In genomic region chr13:77698211-77699058, GRCh38 we compare ENCODE assay signal across 8 cellular contexts. TPM values are rescaled to one million over a fixed set of nuclear protein-coding genes. Genes with fewer than 3 reads are reported as not detected.
A peak's percentile ranks its signal among the peaks of the same experiment; 100 is the strongest.
DNase-seq lines count a peak whose midpoint lies in the region; TF ChIP-seq lines count a peak whose summit lies in the region.

No MANE protein-coding gene starts in this region.

- H2BK15ac ChIP-seq in H9 (ENCODE audit: low read depth, low read length) = no peak overlapping the region

- H3F3A ChIP-seq in MM.1S (ENCODE audit: insufficient read depth, low read length) = peaks cover 20% of the 10 kb centered on the region

- H3K27me3 Mint-ChIP-seq in H9 (ENCODE audit: low read depth) = peaks cover 16% of the 10 kb centered on the region

- no peak overlapping the region for H3K4ac ChIP-seq in H9 (ENCODE audit: low read depth, low read length)

- H3K9me3 ChIP-seq in H9 (ENCODE audit: control insufficient read depth, low read depth, low read length) (no peaks in the 10 kb centered on the region), MM.1S (replicated peaks; ENCODE audit: insufficient read depth, low read length) (no peaks in the 10 kb centered on the region)

- no peak overlapping the region for H4K5ac ChIP-seq in H9 (ENCODE audit: insufficient read length, low read depth, low read length)

- H3K9ac ChIP-seq in H9 (ENCODE audit: extremely low read depth, insufficient read length, low read length) (peak overlapping the region; percentile 77), MM.1S (ENCODE audit: low read length) (peak overlapping the region; percentile 72)

- no peak overlapping the region for H4K91ac ChIP-seq in H9 (ENCODE audit: insufficient read length, low read depth, low read length)

- H2BK12ac ChIP-seq in H9 (ENCODE audit: insufficient read length, low read depth, low read length) = no peak overlapping the region

- no peak overlapping the region for H2BK20ac ChIP-seq in H9 (ENCODE audit: low read depth, low read length, poor library complexity, severe bottlenecking)

- H2BK120ac ChIP-seq in H9 (ENCODE audit: low read depth, low read length, poor library complexity, severe bottlenecking) = no peak overlapping the region

- H3K56ac ChIP-seq in H9 (ENCODE audit: insufficient read length, low read depth, low read length) = no peak overlapping the region

- H3K14ac ChIP-seq in H9 (ENCODE audit: insufficient read depth, low read length) = peak overlapping the region; percentile 29; the same call in 1 of the 2 replicates

- WGBS in H9 (ENCODE audit: extremely low coverage, insufficient read length, low lambda C conversion rate) = no CpG with 5 or more reads among the region's 74 CpGs

- H3K4me3 Mint-ChIP-seq in H9 = peak overlapping the region; percentile 86 to 100

- H3K4me2 ChIP-seq in H9 (ENCODE audit: insufficient read depth, insufficient read length, low read length) = peak overlapping the region; percentile 99
- peak overlapping the region; percentile 93 for H3K4me2 ChIP-seq in MM.1S (ENCODE audit: low read depth, low read length)

- DNase-seq in GM12864 (ENCODE audit: low read depth) = no peak
- peak; percentile 57 for DNase-seq in H9
- DNase-seq in MM.1S = peak; percentile 67
- DNase-seq in activated CD4-positive, CD25-positive, alpha-beta regulatory T cell treated with anti-CD3 and anti-CD28 coated beads, Interleukin-2, amount 50 U/mL, for 72 hours = peak; percentile 49
- DNase-seq in cerebellum (ENCODE audit: low spot score) = peak; percentile 41
- DNase-seq in left kidney (ENCODE audit: low read depth, low spot score) = peak; percentile 81
- DNase-seq in stimulated activated CD4-positive, alpha-beta T cell treated with anti-CD3 and anti-CD28 coated beads, Interleukin-2, amount 100 ng/mL, for 24 hours = peak; percentile 48 to 53
- DNase-seq in NCI-H2107 (lab: John Stamatoyannopoulos, UW) = no peak

- H3K18ac ChIP-seq in H9 (ENCODE audit: insufficient read length, low read depth, low read length) = no peak overlapping the region

- H3K27me3 ChIP-seq in H9 (ENCODE audit: insufficient read depth, low read length) (no peaks in the 10 kb centered on the region), MM.1S (replicated peaks; ENCODE audit: insufficient read depth, low read length) (no peaks in the 10 kb centered on the region)

- H2AK5ac ChIP-seq in H9 (ENCODE audit: insufficient read length, low read length) = no peak overlapping the region

- no peaks in the 10 kb centered on the region for H4K20me1 ChIP-seq in H9 (ENCODE audit: control insufficient read depth, insufficient read depth, insufficient read length)
- no peaks in the 10 kb centered on the region for H4K20me1 ChIP-seq in MM.1S (ENCODE audit: insufficient read depth, low read length)

- no peak overlapping the region for H2BK5ac ChIP-seq in H9 (ENCODE audit: insufficient read length, low read length)

- H3K79me2 ChIP-seq in H9 (ENCODE audit: insufficient read depth, low read length) (peaks cover 8% of the 10 kb centered on the region; the same call in 1 of the 2 replicates), MM.1S (ENCODE audit: low read length) (peaks cover 47% of the 10 kb centered on the region)

- no peaks in the 10 kb centered on the region for H3K36me3 ChIP-seq in MM.1S (replicated peaks; ENCODE audit: insufficient read depth, low read length)

- H2AFZ ChIP-seq in H9 (ENCODE audit: low read length) = no peak overlapping the region
- H2AFZ ChIP-seq in MM.1S (ENCODE audit: low read length) = peak overlapping the region; percentile 64

- peak overlapping the region; percentile 84 for H3K4me3 ChIP-seq in GM12864 (ENCODE audit: low read depth, low read length)
- H3K4me3 ChIP-seq in MM.1S (ENCODE audit: low read length) = peak overlapping the region; percentile 96

- no peaks in the 10 kb centered on the region; a peak in 2 of 5 replicates for H3K9me3 Mint-ChIP-seq in H9

- no peak overlapping the region for H3T11ph ChIP-seq in H9 (ENCODE audit: low read length)

- no peak overlapping the region for H3K23ac ChIP-seq in H9 (ENCODE audit: insufficient read length, low read depth, low read length)

- no peak overlapping the region for H4K8ac ChIP-seq in H9 (replicated peaks; ENCODE audit: insufficient read length, low read depth, low read length)

- H3K27ac Mint-ChIP-seq in H9 = peak overlapping the region in 2 of 3 experiments; percentile 40 to 98; a peak in 5 of 7 replicates

- TF ChIP-seq CTCF in GM12864 (IDR thresholded peaks at IDR 0.05; ENCODE audit: low read depth, low read length, missing control alignments) (peak; percentile 4), H9 (conservative IDR thresholded peaks at IDR 0.05) (peak; percentile 37; the same call in 2 of the 3 replicates), MM.1S (IDR thresholded peaks at IDR 0.05; ENCODE audit: low read length) (no peak)

- H3K9me2 ChIP-seq in MM.1S (replicated peaks; ENCODE audit: insufficient read depth, low read length) = no peaks in the 10 kb centered on the region

- peaks cover 2% of the 10 kb centered on the region; the same call in 1 of the 2 replicates for H3K4me1 ChIP-seq in H9 (ENCODE audit: insufficient read depth, low read length)
- H3K4me1 ChIP-seq in MM.1S (ENCODE audit: low read length) = peaks cover 26% of the 10 kb centered on the region

- H3K79me1 ChIP-seq in H9 (ENCODE audit: insufficient read depth, low read depth, low read length, poor library complexity, severe bottlenecking) = no peaks in the 10 kb centered on the region

- peaks cover 5% of the 10 kb centered on the region for H3K23me2 ChIP-seq in H9 (ENCODE audit: insufficient read length, low read depth, low read length, poor library complexity, severe bottlenecking)

- peaks cover 2 to 3% (median 3%) of the 10 kb centered on the region in 3 experiments; a peak in 5 of 7 replicates for H3K36me3 Mint-ChIP-seq in H9 (ENCODE audit: insufficient read depth in 1 of 3, low read depth in 3 of 3)

- peaks cover 31 to 36% of the 10 kb centered on the region in 2 experiments for H3K4me1 Mint-ChIP-seq in H9

- H3K27ac ChIP-seq in H9 (ENCODE audit: insufficient read length, low read depth, low read length) = no peak overlapping the region
- peak overlapping the region; percentile 52; the same call in 1 of the 2 replicates for H3K27ac ChIP-seq in MM.1S (ENCODE audit: low read length)

RNA-seq across cellular contexts. Expression of gene SLAIN1, which starts 0.9 kb away (rescaled TPM):
- total RNA-seq in H9 (2021) = 23.2 and 23.4 TPM in 2 replicates
- total RNA-seq in cerebellum = 149 TPM

Comparison
In these comparisons a context has a peak if more than half of its experiments do, and no peak if none do; other contexts are left out.
1. DNase-seq: peak in H9 (single experiment), MM.1S (single experiment), activated CD4-positive, CD25-positive, alpha-beta regulatory T cell treated with anti-CD3 and anti-CD28 coated beads, Interleukin-2, amount 50 U/mL, for 72 hours (single experiment), cerebellum (single experiment), left kidney (single experiment) and stimulated activated CD4-positive, alpha-beta T cell treated with anti-CD3 and anti-CD28 coated beads, Interleukin-2, amount 100 ng/mL, for 24 hours (2 of 2); none in GM12864 (single experiment) and NCI-H2107 (single experiment).